1 cellular context compared by ENCODE assay signal in the genomic region with DNA sequence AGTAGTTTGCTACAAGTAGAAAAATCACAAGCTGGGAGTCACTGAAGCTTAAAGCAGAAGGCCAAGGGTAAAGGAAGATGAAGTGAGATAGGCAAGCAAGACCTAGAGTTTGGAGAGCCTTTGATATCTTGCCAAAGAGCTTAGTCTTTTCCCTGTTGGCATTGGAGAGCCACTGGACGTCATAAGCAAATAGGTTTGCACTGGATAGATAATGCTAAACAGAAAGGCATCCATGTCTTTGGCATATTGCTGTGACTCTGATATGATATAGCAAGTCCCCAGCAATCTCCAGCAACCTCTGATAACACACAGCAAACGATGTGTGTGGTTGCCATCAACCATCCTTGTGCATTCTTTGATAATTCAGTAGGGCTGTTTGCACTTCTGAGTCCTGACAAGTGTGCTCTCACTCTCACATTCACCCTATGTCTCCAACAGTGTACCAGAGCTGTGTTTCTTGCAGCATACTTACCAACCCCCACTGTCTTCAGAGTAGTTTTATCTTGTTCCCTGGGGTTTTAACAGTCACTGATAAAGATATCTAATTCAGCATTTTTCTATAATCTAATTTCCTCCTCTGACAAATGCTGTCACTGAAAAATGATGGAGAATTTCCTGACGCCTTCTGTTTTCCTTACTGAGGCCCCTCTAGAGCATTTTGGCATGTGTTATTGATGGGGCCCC.
TF ChIP-seq lines count a peak whose summit lies in the region.

No MANE protein-coding gene starts in this region.

TF ChIP-seq in K562, 482 proteins besides CTCF, POLR2A, EP300 and RAD21 (continued from another document):
- TF ChIP-seq, protein P1, sequence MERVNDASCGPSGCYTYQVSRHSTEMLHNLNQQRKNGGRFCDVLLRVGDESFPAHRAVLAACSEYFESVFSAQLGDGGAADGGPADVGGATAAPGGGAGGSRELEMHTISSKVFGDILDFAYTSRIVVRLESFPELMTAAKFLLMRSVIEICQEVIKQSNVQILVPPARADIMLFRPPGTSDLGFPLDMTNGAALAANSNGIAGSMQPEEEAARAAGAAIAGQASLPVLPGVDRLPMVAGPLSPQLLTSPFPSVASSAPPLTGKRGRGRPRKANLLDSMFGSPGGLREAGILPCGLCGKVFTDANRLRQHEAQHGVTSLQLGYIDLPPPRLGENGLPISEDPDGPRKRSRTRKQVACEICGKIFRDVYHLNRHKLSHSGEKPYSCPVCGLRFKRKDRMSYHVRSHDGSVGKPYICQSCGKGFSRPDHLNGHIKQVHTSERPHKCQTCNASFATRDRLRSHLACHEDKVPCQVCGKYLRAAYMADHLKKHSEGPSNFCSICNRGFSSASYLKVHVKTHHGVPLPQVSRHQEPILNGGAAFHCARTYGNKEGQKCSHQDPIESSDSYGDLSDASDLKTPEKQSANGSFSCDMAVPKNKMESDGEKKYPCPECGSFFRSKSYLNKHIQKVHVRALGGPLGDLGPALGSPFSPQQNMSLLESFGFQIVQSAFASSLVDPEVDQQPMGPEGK (CRISPR knock-in tag; IDR thresholded peaks at IDR 0.05; ENCODE audit: borderline replicate concordance), result no peak
- TF ChIP-seq HSF4 (CRISPR knock-in tag; IDR thresholded peaks at IDR 0.05; ENCODE audit: borderline replicate concordance), result no peak
- TF ChIP-seq POLR2AphosphoS2 (IDR thresholded peaks at IDR 0.05; ENCODE audit: low read length), result no peak
- TF ChIP-seq HDAC8 (tag; IDR thresholded peaks at IDR 0.05), result no peak
- TF ChIP-seq, protein P2, sequence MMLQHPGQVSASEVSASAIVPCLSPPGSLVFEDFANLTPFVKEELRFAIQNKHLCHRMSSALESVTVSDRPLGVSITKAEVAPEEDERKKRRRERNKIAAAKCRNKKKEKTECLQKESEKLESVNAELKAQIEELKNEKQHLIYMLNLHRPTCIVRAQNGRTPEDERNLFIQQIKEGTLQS (IDR thresholded peaks at IDR 0.05), result no peak
- TF ChIP-seq, protein P2 (CRISPR knock-in tag; conservative IDR thresholded peaks at IDR 0.05), result no peak
- TF ChIP-seq SUPT5H (IDR thresholded peaks at IDR 0.05), result no peak
- peak in 1 of 2 experiments; percentile 27; a peak in 1 of 4 replicates for TF ChIP-seq TRIM24 (IDR thresholded peaks at IDR 0.05)
- TF ChIP-seq ZNF77 (CRISPR knock-in tag; IDR thresholded peaks at IDR 0.05), result no peak
- TF ChIP-seq KLF1 (tag; IDR thresholded peaks at IDR 0.05), result no peak
- TF ChIP-seq, protein P3, sequence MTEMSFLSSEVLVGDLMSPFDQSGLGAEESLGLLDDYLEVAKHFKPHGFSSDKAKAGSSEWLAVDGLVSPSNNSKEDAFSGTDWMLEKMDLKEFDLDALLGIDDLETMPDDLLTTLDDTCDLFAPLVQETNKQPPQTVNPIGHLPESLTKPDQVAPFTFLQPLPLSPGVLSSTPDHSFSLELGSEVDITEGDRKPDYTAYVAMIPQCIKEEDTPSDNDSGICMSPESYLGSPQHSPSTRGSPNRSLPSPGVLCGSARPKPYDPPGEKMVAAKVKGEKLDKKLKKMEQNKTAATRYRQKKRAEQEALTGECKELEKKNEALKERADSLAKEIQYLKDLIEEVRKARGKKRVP (CRISPR knock-in tag; IDR thresholded peaks at IDR 0.05), result peak; percentile 65
- peak in 1 of 2 experiments; percentile 62; a peak in 1 of 4 replicates for TF ChIP-seq TEAD1 (CRISPR knock-in tag; IDR thresholded peaks at IDR 0.05)
- TF ChIP-seq BRCA1 (IDR thresholded peaks at IDR 0.05), result no peak
- TF ChIP-seq BRCA1 (CRISPR knock-in tag; IDR thresholded peaks at IDR 0.05), result no peak
- TF ChIP-seq FOXA3 (CRISPR knock-in tag; conservative IDR thresholded peaks at IDR 0.05 in 1 of 2, IDR thresholded peaks at IDR 0.05 in 1 of 2), result peak in 1 of 2 experiments; percentile 53; a peak in 2 of 4 replicates
- no peak for TF ChIP-seq ZNF239 (CRISPR knock-in tag; IDR thresholded peaks at IDR 0.05)
- TF ChIP-seq DPF2 (IDR thresholded peaks at IDR 0.05), result no peak
- TF ChIP-seq, protein P4, sequence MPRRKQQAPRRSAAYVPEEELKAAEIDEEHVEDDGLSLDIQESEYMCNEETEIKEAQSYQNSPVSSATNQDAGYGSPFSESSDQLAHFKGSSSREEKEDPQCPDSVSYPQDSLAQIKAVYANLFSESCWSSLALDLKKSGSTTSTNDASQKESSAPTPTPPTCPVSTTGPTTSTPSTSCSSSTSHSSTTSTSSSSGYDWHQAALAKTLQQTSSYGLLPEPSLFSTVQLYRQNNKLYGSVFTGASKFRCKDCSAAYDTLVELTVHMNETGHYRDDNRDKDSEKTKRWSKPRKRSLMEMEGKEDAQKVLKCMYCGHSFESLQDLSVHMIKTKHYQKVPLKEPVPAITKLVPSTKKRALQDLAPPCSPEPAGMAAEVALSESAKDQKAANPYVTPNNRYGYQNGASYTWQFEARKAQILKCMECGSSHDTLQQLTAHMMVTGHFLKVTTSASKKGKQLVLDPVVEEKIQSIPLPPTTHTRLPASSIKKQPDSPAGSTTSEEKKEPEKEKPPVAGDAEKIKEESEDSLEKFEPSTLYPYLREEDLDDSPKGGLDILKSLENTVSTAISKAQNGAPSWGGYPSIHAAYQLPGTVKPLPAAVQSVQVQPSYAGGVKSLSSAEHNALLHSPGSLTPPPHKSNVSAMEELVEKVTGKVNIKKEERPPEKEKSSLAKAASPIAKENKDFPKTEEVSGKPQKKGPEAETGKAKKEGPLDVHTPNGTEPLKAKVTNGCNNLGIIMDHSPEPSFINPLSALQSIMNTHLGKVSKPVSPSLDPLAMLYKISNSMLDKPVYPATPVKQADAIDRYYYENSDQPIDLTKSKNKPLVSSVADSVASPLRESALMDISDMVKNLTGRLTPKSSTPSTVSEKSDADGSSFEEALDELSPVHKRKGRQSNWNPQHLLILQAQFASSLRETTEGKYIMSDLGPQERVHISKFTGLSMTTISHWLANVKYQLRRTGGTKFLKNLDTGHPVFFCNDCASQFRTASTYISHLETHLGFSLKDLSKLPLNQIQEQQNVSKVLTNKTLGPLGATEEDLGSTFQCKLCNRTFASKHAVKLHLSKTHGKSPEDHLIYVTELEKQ (CRISPR knock-in tag; IDR thresholded peaks at IDR 0.05), result no peak
- no peak for TF ChIP-seq HNRNPL (IDR thresholded peaks at IDR 0.05; ENCODE audit: low read depth, low read length)
- no peak for TF ChIP-seq ETV5 (CRISPR knock-in tag; IDR thresholded peaks at IDR 0.05; ENCODE audit: low read depth)
- TF ChIP-seq TCF7 (IDR thresholded peaks at IDR 0.05; ENCODE audit: borderline replicate concordance), result no peak
- TF ChIP-seq ZNF431 (CRISPR knock-in tag; IDR thresholded peaks at IDR 0.05), result no peak
- peak; percentile 66 for TF ChIP-seq CBFA2T2 (conservative IDR thresholded peaks at IDR 0.05)
- TF ChIP-seq, protein P5, sequence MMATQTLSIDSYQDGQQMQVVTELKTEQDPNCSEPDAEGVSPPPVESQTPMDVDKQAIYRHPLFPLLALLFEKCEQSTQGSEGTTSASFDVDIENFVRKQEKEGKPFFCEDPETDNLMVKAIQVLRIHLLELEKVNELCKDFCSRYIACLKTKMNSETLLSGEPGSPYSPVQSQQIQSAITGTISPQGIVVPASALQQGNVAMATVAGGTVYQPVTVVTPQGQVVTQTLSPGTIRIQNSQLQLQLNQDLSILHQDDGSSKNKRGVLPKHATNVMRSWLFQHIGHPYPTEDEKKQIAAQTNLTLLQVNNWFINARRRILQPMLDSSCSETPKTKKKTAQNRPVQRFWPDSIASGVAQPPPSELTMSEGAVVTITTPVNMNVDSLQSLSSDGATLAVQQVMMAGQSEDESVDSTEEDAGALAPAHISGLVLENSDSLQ (IDR thresholded peaks at IDR 0.05), result no peak
- no peak for TF ChIP-seq ZNF668 (CRISPR knock-in tag; IDR thresholded peaks at IDR 0.05)
- no peak for TF ChIP-seq RBM15 (IDR thresholded peaks at IDR 0.05; ENCODE audit: insufficient read depth, low read length)
- TF ChIP-seq, protein P6, sequence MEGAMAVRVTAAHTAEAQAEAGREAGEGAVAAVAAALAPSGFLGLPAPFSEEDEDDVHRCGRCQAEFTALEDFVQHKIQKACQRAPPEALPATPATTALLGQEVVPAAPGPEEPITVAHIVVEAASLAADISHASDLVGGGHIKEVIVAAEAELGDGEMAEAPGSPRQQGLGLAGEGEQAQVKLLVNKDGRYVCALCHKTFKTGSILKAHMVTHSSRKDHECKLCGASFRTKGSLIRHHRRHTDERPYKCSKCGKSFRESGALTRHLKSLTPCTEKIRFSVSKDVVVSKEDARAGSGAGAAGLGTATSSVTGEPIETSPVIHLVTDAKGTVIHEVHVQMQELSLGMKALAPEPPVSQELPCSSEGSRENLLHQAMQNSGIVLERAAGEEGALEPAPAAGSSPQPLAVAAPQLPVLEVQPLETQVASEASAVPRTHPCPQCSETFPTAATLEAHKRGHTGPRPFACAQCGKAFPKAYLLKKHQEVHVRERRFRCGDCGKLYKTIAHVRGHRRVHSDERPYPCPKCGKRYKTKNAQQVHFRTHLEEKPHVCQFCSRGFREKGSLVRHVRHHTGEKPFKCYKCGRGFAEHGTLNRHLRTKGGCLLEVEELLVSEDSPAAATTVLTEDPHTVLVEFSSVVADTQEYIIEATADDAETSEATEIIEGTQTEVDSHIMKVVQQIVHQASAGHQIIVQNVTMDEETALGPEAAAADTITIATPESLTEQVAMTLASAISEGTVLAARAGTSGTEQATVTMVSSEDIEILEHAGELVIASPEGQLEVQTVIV (CRISPR knock-in tag; IDR thresholded peaks at IDR 0.05; ENCODE audit: borderline replicate concordance), result no peak
- TF ChIP-seq ZNF121 (CRISPR knock-in tag; conservative IDR thresholded peaks at IDR 0.05), result no peak
- no peak for TF ChIP-seq PRPF4 (IDR thresholded peaks at IDR 0.05; ENCODE audit: insufficient read depth, low read depth, low read length, poor library complexity, severe bottlenecking)
- peak; percentile 54 for TF ChIP-seq ARID1B (IDR thresholded peaks at IDR 0.05)
- TF ChIP-seq MTF1 (CRISPR knock-in tag; IDR thresholded peaks at IDR 0.05; ENCODE audit: borderline replicate concordance), result no peak
- no peak for TF ChIP-seq TCF7L2 (IDR thresholded peaks at IDR 0.05; ENCODE audit: low read depth, low read length)
